In genomic region chr12:843609-844008, GRCh38 we compare ENCODE assay signal across 1 cellular context.
TF ChIP-seq lines count a peak whose summit lies in the region.

No MANE protein-coding gene starts in this region.

TF ChIP-seq in SK-N-SH treated with all-trans-retinoic acid at 6 μM for 48 hours, 23 proteins besides CTCF, POLR2A, EP300 and RAD21 (continued from another document):
- TF ChIP-seq TSHZ2 (CRISPR knock-in tag; IDR thresholded peaks at IDR 0.05) (no peak), SNAI2 (CRISPR knock-in tag; IDR thresholded peaks at IDR 0.05) (no peak), ARNTL (CRISPR knock-in tag; IDR thresholded peaks at IDR 0.05; ENCODE audit: borderline replicate concordance, low read depth) (no peak), ESRRG (CRISPR knock-in tag; IDR thresholded peaks at IDR 0.05) (no peak), ZNF8 (CRISPR knock-in tag; IDR thresholded peaks at IDR 0.05) (no peak), BACH2 (CRISPR knock-in tag; IDR thresholded peaks at IDR 0.05; ENCODE audit: borderline replicate concordance) (no peak)
